In genomic region chr9:135729480-135729879, GRCh38 we compare ENCODE assay signal across 2 cellular contexts.
TF ChIP-seq lines count a peak whose summit lies in the region.

No MANE protein-coding gene starts in this region.

TF ChIP-seq in IMR-90, 13 proteins besides CTCF, POLR2A, EP300 and RAD21:
- TF ChIP-seq CEBPB (IDR thresholded peaks at IDR 0.05; ENCODE audit: low read depth, low read length) = peak; percentile 7; the same call in 1 of the 2 replicates
- no peak for TF ChIP-seq USF2 (IDR thresholded peaks at IDR 0.05; ENCODE audit: low read depth, low read length)

TF ChIP-seq in K562, 482 proteins besides CTCF, POLR2A, EP300 and RAD21:
- TF ChIP-seq MBD1 (CRISPR knock-in tag; IDR thresholded peaks at IDR 0.05) (no peak), CEBPG (CRISPR knock-in tag; IDR thresholded peaks at IDR 0.05) (0 out of 2 replicates have a peak, but pooled peaks have one; percentile 14), CEBPG (tag; conservative IDR thresholded peaks at IDR 0.05 in 1 of 2, IDR thresholded peaks at IDR 0.05 in 1 of 2) (no peak)
TF ChIP-seq in K562: peak in this region for 1.
